In genomic region chr6:10640402-10640801, GRCh38 we compare ENCODE assay signal across 1 cellular context.
TF ChIP-seq lines count a peak whose summit lies in the region.

No MANE protein-coding gene starts in this region.

TF ChIP-seq in HepG2, 621 proteins besides CTCF, POLR2A, EP300 and RAD21:
- TF ChIP-seq ZNF672 (CRISPR knock-in tag; IDR thresholded peaks at IDR 0.05) (no peak), ZNF431 (CRISPR knock-in tag; IDR thresholded peaks at IDR 0.05; ENCODE audit: borderline replicate concordance, low read depth) (no peak), CEBPG (CRISPR knock-in tag; IDR thresholded peaks at IDR 0.05) (no peak), ZFYVE20 (CRISPR knock-in tag; IDR thresholded peaks at IDR 0.05; ENCODE audit: borderline replicate concordance, low read depth) (no peak), ZNF207 (IDR thresholded peaks at IDR 0.05; ENCODE audit: borderline replicate concordance) (no peak), MED8 (CRISPR knock-in tag; IDR thresholded peaks at IDR 0.05; ENCODE audit: insufficient replicate concordance) (no peak), HOXA5 (CRISPR knock-in tag; IDR thresholded peaks at IDR 0.05) (no peak), FOXC1 (CRISPR knock-in tag; IDR thresholded peaks at IDR 0.05; ENCODE audit: borderline replicate concordance) (no peak), ZNF878 (CRISPR knock-in tag; IDR thresholded peaks at IDR 0.05) (no peak), ZNF891 (CRISPR knock-in tag; IDR thresholded peaks at IDR 0.05) (no peak), SYNCRIP (IDR thresholded peaks at IDR 0.05; ENCODE audit: insufficient read depth, low read depth, low read length) (no peak), TRIM22 (IDR thresholded peaks at IDR 0.05) (no peak), ZNF407 (CRISPR knock-in tag; IDR thresholded peaks at IDR 0.05; ENCODE audit: not compliant biosample characterization) (no peak), ZNF660 (CRISPR knock-in tag; IDR thresholded peaks at IDR 0.05; ENCODE audit: borderline replicate concordance, low read depth) (no peak), ZFAT (CRISPR knock-in tag; conservative IDR thresholded peaks at IDR 0.05) (no peak), ZNF614 (CRISPR knock-in tag; IDR thresholded peaks at IDR 0.05; ENCODE audit: borderline replicate concordance) (no peak), TGIF2 (CRISPR knock-in tag; IDR thresholded peaks at IDR 0.05) (no peak), ZNF75D (CRISPR knock-in tag; IDR thresholded peaks at IDR 0.05; ENCODE audit: borderline replicate concordance) (no peak), ZNF644 (CRISPR knock-in tag; IDR thresholded peaks at IDR 0.05; ENCODE audit: low read depth) (no peak), DDIT3 (CRISPR knock-in tag; IDR thresholded peaks at IDR 0.05) (no peak)
TF ChIP-seq in HepG2: peak in this region for 0.
